In genomic region chr1:28002600-28002999, GRCh38 we compare ENCODE assay signal across 1 cellular context.
A peak's percentile ranks its signal among the peaks of the same experiment; 100 is the strongest.
TF ChIP-seq lines count a peak whose summit lies in the region.

No MANE protein-coding gene starts in this region.

TF ChIP-seq in K562, 482 proteins besides CTCF, POLR2A, EP300 and RAD21 (continued from another document):
- TF ChIP-seq HOMEZ (CRISPR knock-in tag; IDR thresholded peaks at IDR 0.05) (no peak), SETDB1 (IDR thresholded peaks at IDR 0.05; ENCODE audit: low read length) (no peak), BCOR (IDR thresholded peaks at IDR 0.05) (peak; percentile 16; the same call in 1 of the 2 replicates), ZNF384 (IDR thresholded peaks at IDR 0.05; ENCODE audit: low read depth, low read length) (peak; percentile 94), ZNF212 (CRISPR knock-in tag; IDR thresholded peaks at IDR 0.05) (no peak), L3MBTL2 (IDR thresholded peaks at IDR 0.05) (peak; percentile 49; the same call in 1 of the 2 replicates), SMARCE1 (IDR thresholded peaks at IDR 0.05) (peak; percentile 62), MAFF (IDR thresholded peaks at IDR 0.05; ENCODE audit: low read length) (peak; percentile 57; the same call in 1 of the 2 replicates), CEBPB (tag; IDR thresholded peaks at IDR 0.05) (0 out of 2 replicates have a peak, but pooled peaks have one; percentile 13), MAFG (tag; conservative IDR thresholded peaks at IDR 0.05) (peak; percentile 68), KLF10 (CRISPR knock-in tag; IDR thresholded peaks at IDR 0.05) (no peak), NFE2 (IDR thresholded peaks at IDR 0.05; ENCODE audit: low read depth) (peak; percentile 89), SMARCA4 (IDR thresholded peaks at IDR 0.05) (peak; percentile 53; the same call in 1 of the 2 replicates), KDM2B (CRISPR knock-in tag; IDR thresholded peaks at IDR 0.05) (no peak), HES1 (IDR thresholded peaks at IDR 0.05; ENCODE audit: low read depth) (no peak), XRCC4 (IDR thresholded peaks at IDR 0.05; ENCODE audit: extremely low read depth, insufficient read depth, insufficient read length) (no peak), HDAC1 (IDR thresholded peaks at IDR 0.05) (0 out of 4 replicates have a peak, but pooled peaks of 1 of the 2 experiments have one; percentile 19), ZNF23 (CRISPR knock-in tag; IDR thresholded peaks at IDR 0.05) (no peak), MBD1 (CRISPR knock-in tag; IDR thresholded peaks at IDR 0.05) (no peak), ZNF644 (tag; IDR thresholded peaks at IDR 0.05; ENCODE audit: low read depth) (no peak), SMARCC2 (IDR thresholded peaks at IDR 0.05; ENCODE audit: low read depth) (0 out of 2 replicates have a peak, but pooled peaks have one; percentile 29), ATF3 (IDR thresholded peaks at IDR 0.05) (no peak), ATF3 (CRISPR knock-in tag; conservative IDR thresholded peaks at IDR 0.05) (no peak), TOE1 (IDR thresholded peaks at IDR 0.05; ENCODE audit: borderline replicate concordance) (no peak), TOE1 (CRISPR knock-in tag; IDR thresholded peaks at IDR 0.05; ENCODE audit: borderline replicate concordance, low read depth) (no peak), BMI1 (IDR thresholded peaks at IDR 0.05; ENCODE audit: low read length) (no peak), HMG20A (CRISPR knock-in tag; conservative IDR thresholded peaks at IDR 0.05) (no peak), C11orf30 (IDR thresholded peaks at IDR 0.05; ENCODE audit: low read depth) (0 out of 2 replicates have a peak, but pooled peaks have one; percentile 29), HNRNPH1 (optimal IDR thresholded peaks at IDR 0.05; ENCODE audit: low read depth, low read length) (no peak), ZNF316 (IDR thresholded peaks at IDR 0.05) (peak; percentile 29; the same call in 1 of the 2 replicates), ZNF175 (CRISPR knock-in tag; IDR thresholded peaks at IDR 0.05; ENCODE audit: low read depth) (no peak), SRSF7 (optimal IDR thresholded peaks at IDR 0.05; ENCODE audit: low read depth, low read length) (no peak), ZNF77 (CRISPR knock-in tag; IDR thresholded peaks at IDR 0.05) (no peak), RBM25 (IDR thresholded peaks at IDR 0.05; ENCODE audit: low read depth, low read length, severe bottlenecking) (no peak), CTBP1 (IDR thresholded peaks at IDR 0.05; ENCODE audit: borderline replicate concordance) (peak; percentile 42; the same call in 1 of the 2 replicates), PRMT5 (CRISPR knock-in tag; IDR thresholded peaks at IDR 0.05) (no peak), DPF2 (IDR thresholded peaks at IDR 0.05) (peak; percentile 83), ZNF592 (IDR thresholded peaks at IDR 0.05) (peak; percentile 24; the same call in 1 of the 2 replicates), ZNF699 (CRISPR knock-in tag; IDR thresholded peaks at IDR 0.05; ENCODE audit: insufficient replicate concordance) (no peak), RBBP5 (IDR thresholded peaks at IDR 0.05; ENCODE audit: borderline replicate concordance, insufficient read depth, low read length, poor library complexity, severe bottlenecking) (no peak)
